Comparison of ENCODE assay signal across 18 cellular contexts in the genomic region with DNA sequence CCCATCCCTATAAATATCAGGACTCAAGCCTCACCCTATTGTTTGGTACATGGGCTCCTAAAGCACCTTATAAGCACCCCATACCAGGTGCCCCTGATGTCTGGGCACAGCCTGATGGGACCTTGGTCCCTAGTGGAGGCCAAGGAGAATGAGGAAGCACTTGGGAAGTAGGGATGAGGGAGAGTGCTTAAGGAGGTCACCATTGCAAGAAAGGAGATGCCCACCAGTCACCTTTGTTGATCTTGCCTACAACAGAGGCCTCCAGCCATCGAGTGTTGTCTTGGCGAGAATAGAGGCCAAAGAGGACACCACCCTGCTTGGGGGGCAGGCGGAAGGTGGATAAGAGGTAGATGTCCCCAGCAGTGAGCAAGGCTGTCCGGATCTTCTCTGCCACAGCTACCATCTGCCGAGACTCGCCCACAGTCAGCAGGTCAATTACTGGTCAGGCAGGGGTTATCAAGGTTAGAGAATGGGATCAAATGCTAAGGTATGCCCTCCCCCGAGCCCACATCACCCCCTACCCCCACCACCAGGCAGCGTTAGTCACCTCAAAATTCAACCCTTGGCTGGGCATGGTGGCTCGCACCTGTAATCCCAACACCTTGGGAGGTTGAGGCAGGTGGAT. TPM values are rescaled to one million over a fixed set of nuclear protein-coding genes. Genes with fewer than 3 reads are reported as not detected.
DNase-seq lines count a peak whose midpoint lies in the region; ATAC-seq and TF ChIP-seq lines count a peak whose summit lies in the region.
"Had no signal": no experiment of that assay in that cellular context is flagged by ENCODE, and none has a peak within 500 bp of the region (broad histone marks: within the 10 kb centered on the region; RNA-seq: fewer than 3 reads in every experiment).

No MANE protein-coding gene starts in this region.

- no peak overlapping the region for H3K27ac ChIP-seq in IMR-90 (ENCODE audit: insufficient read depth, low read length)
- H3K27ac ChIP-seq in ectodermal cell (ENCODE audit: insufficient read depth, low read depth, low read length, poor library complexity, severe bottlenecking), result peak overlapping the region; percentile 2
- peak overlapping the region; percentile 97 to 100 for H3K27ac ChIP-seq in thoracic aorta
- H3K27ac ChIP-seq in colonic mucosa, result no peak overlapping the region
- H3K27ac ChIP-seq: PC-9 had no signal

- no peaks in the 10 kb centered on the region for H4K20me1 ChIP-seq in IMR-90 (ENCODE audit: insufficient read depth, low read length)

- TF ChIP-seq RAD21 in IMR-90 (IDR thresholded peaks at IDR 0.05; ENCODE audit: low read length), result no peak

- CTCF ChIA-PET in IMR-90 (lab: Yijun Ruan, JAX), result interaction anchor here (0.6 to 1.3 kb wide), 2 partner anchors 19 to 85 kb away, joined by 4 to 18 read pairs; no protein-coding TSS in a partner anchor

- no peaks in the 10 kb centered on the region for H3K9me3 Mint-ChIP-seq in nephron progenitor cell
- H3K9me3 Mint-ChIP-seq: H9; natural killer cell treated with Interleukin-12 subunit alpha and Interleukin-12 subunit beta and Interleukin-15 and Interleukin-18, amount 100 ng/mL, for 72 hours had no signal

- no peak overlapping the region for H3K56ac ChIP-seq in IMR-90 (ENCODE audit: extremely low read depth, insufficient read depth, low read length)

- H3K23ac ChIP-seq in IMR-90 (ENCODE audit: low read depth, low read length), result no peak overlapping the region

- H3K9ac ChIP-seq in IMR-90 (ENCODE audit: low read depth, low read length) (no peak overlapping the region), colonic mucosa (ENCODE audit: low read depth in 2 of 2, low read length in 2 of 2) (no peak overlapping the region)

- no peak overlapping the region for H3K4ac ChIP-seq in IMR-90 (ENCODE audit: low read depth, low read length)

- BruUV-seq in IMR-90 (replicated peaks; lab: Mats Ljungman, UMichigan), result no TSS peak

- H3K36me3 ChIP-seq in IMR-90 (ENCODE audit: control insufficient read depth, insufficient read depth, low read length) (peaks cover 7% of the 10 kb centered on the region; the same call in 1 of the 2 replicates), ectodermal cell (ENCODE audit: control insufficient read depth, insufficient read depth, low read length) (peaks cover 17% of the 10 kb centered on the region), thoracic aorta (no peaks in the 10 kb centered on the region), colonic mucosa (no peaks in the 10 kb centered on the region)
- H3K36me3 ChIP-seq: transverse colon had no signal

- H3K14ac ChIP-seq in IMR-90 (replicated peaks; ENCODE audit: low read depth, low read length), result no peak overlapping the region

- H2BK20ac ChIP-seq in IMR-90 (ENCODE audit: low read depth, low read length), result no peak overlapping the region

- H2AK9ac ChIP-seq in IMR-90 (replicated peaks; ENCODE audit: low read depth, low read length, poor library complexity), result no peak overlapping the region

- no CpG with 5 or more reads among the region's 9 CpGs for WGBS in IMR-90 (ENCODE audit: extremely low coverage in 2 of 2, insufficient read length in 1 of 2), 2 experiments
- 82 to 85% methylated on average over 9 of the region's 9 CpGs for WGBS in ectodermal cell, 2 experiments

- no peak overlapping the region for H3K18ac ChIP-seq in IMR-90 (ENCODE audit: low read depth, low read length)

- H3K27me3 ChIP-seq in IMR-90 (ENCODE audit: control insufficient read depth, insufficient read depth, low read length) (no peaks in the 10 kb centered on the region), ectodermal cell (ENCODE audit: control insufficient read depth, insufficient read depth, low read length, poor library complexity, severe bottlenecking) (no peaks in the 10 kb centered on the region), thoracic aorta (replicated peaks; ENCODE audit: insufficient read depth) (no peaks in the 10 kb centered on the region), colonic mucosa (no peaks in the 10 kb centered on the region)
- H3K27me3 ChIP-seq: BE2C, right atrium auricular region, stomach, transverse colon had no signal

- H3K4me3 Mint-ChIP-seq in nephron progenitor cell, result peak overlapping the region; percentile 47

- no peak overlapping the region for H3K4me2 ChIP-seq in IMR-90 (ENCODE audit: low read depth, low read length)

- no peak overlapping the region for H4K8ac ChIP-seq in IMR-90 (ENCODE audit: low read depth in 2 of 2, low read length in 2 of 2)

- no peak overlapping the region for H3K27ac Mint-ChIP-seq in nephron progenitor cell

- peak overlapping the region; percentile 38 for H2AK5ac ChIP-seq in IMR-90 (ENCODE audit: low read depth, low read length)

- peaks cover 39% of the 10 kb centered on the region for H3K4me1 Mint-ChIP-seq in nephron progenitor cell

- DNase-seq in IMR-90 (no peak), nephron progenitor cell (no peak), thoracic aorta (ENCODE audit: low spot score) (no peak), HuH-7.5 (ENCODE audit: low spot score) (no peak), NOMO-1 treated with dmso at 0.1 percent for 144 hours (lab: John Stamatoyannopoulos, UW; ENCODE audit: unreplicated experiment) (no peak), colonic mucosa (no peak)

- H3K4me3 ChIP-seq in IMR-90 (ENCODE audit: insufficient read depth, low read depth, low read length) (no peak overlapping the region), ectodermal cell (ENCODE audit: insufficient read depth, low read depth, low read length) (no peak overlapping the region), thoracic aorta (no peak overlapping the region), colonic mucosa (no peak overlapping the region)
- H3K4me3 ChIP-seq: GM12878, lung, PC-9 had no signal

- H3K4me1 ChIP-seq in IMR-90 (ENCODE audit: control insufficient read depth, insufficient read depth, low read length) (peaks cover 15% of the 10 kb centered on the region), ectodermal cell (ENCODE audit: control insufficient read depth, insufficient read depth, low read length) (peaks cover 23% of the 10 kb centered on the region), thoracic aorta (ENCODE audit: control insufficient read depth in 1 of 2, low read depth in 2 of 2) (peaks cover 18 to 36% of the 10 kb centered on the region in 2 donors), colonic mucosa (peaks cover 13% of the 10 kb centered on the region)

- no peak overlapping the region for H2BK5ac ChIP-seq in IMR-90 (ENCODE audit: low read depth, low read length, poor library complexity, severe bottlenecking)

- no peak for ATAC-seq in IMR-90 (ENCODE audit: low read depth)
- ATAC-seq in thoracic aorta (ENCODE audit: insufficient number of reproducible peaks, low FRiP score, low read depth), result no peak
- ATAC-seq in HG03039 (IDR thresholded peaks at IDR 0.05; ENCODE audit: unreplicated experiment), result no peak

- H4K5ac ChIP-seq in IMR-90 (ENCODE audit: low read depth, low read length), result no peak overlapping the region

- intact Hi-C loops in IMR-90 (cut with micrococcal nuclease), result loop anchor here (10.0 kb wide), 2 partner anchors 119 to 389 kb away; partner anchors contain the start of gene RUSC1
- intact Hi-C loops in colonic mucosa (cut with DNase I), result no loop called here

- peaks cover 5% of the 10 kb centered on the region for H3K36me3 Mint-ChIP-seq in nephron progenitor cell (ENCODE audit: low read depth)
- H3K36me3 Mint-ChIP-seq: activated naive CD8-positive, alpha-beta T cell; natural killer cell treated with Interleukin-12 subunit alpha and Interleukin-12 subunit beta and Interleukin-15 and Interleukin-18, amount 100 ng/mL, for 72 hours had no signal

- in situ Hi-C loops in IMR-90 (cut with MboI; ENCODE audit: low sequenced_read_pairs), result no loop called here

- H2BK15ac ChIP-seq in IMR-90 (ENCODE audit: low read depth, low read length), result no peak overlapping the region

- H3K9me1 ChIP-seq in IMR-90 (ENCODE audit: insufficient read depth, low read length), result peaks cover 6% of the 10 kb centered on the region; the same call in 1 of the 2 replicates

- no peak overlapping the region for H4K91ac ChIP-seq in IMR-90 (ENCODE audit: insufficient read depth, low read depth, low read length)

- no peak overlapping the region for H2AFZ ChIP-seq in IMR-90 (replicated peaks; ENCODE audit: low read length, poor library complexity)
- H2AFZ ChIP-seq: PC-9 had no signal

- TF ChIP-seq CTCF in IMR-90 (conservative IDR thresholded peaks at IDR 0.05; ENCODE audit: low read depth, low read length) (no peak), nephron progenitor cell (IDR thresholded peaks at IDR 0.05) (no peak), thoracic aorta (IDR thresholded peaks at IDR 0.05) (no peak), colonic mucosa (IDR thresholded peaks at IDR 0.05) (no peak)

- peaks cover 13 to 24% of the 10 kb centered on the region in 2 experiments for H3K79me1 ChIP-seq in IMR-90 (ENCODE audit: low read depth in 1 of 2, low read length in 2 of 2)

- no peak for TF ChIP-seq POLR2A in IMR-90 (IDR thresholded peaks at IDR 0.05; ENCODE audit: low read depth, low read length)

- H3K9me3 ChIP-seq in IMR-90 (ENCODE audit: control insufficient read depth, insufficient read depth, low read length), result no peaks in the 10 kb centered on the region
- H3K9me3 ChIP-seq in ectodermal cell (ENCODE audit: control insufficient read depth, low read length), result no peaks in the 10 kb centered on the region
- H3K9me3 ChIP-seq in thoracic aorta, result no peaks in the 10 kb centered on the region
- H3K9me3 ChIP-seq in colonic mucosa, result no peaks in the 10 kb centered on the region
- H3K9me3 ChIP-seq: BE2C, right atrium auricular region, stomach, transverse colon had no signal

- H3K27me3 Mint-ChIP-seq in nephron progenitor cell (ENCODE audit: low read depth, poor library complexity), result no peaks in the 10 kb centered on the region
- H3K27me3 Mint-ChIP-seq: activated naive CD8-positive, alpha-beta T cell; natural killer cell treated with Interleukin-12 subunit alpha and Interleukin-12 subunit beta and Interleukin-15 and Interleukin-18, amount 100 ng/mL, for 72 hours had no signal

- POLR2A ChIA-PET in IMR-90 (lab: Charles Lee; ENCODE audit: unreplicated experiment), result no interaction called here

- H2BK120ac ChIP-seq in IMR-90 (ENCODE audit: low read depth, low read length), result no peak overlapping the region

- dilution Hi-C loops in IMR-90 (cut with HindIII; ENCODE audit: low sequenced_read_pairs, unreplicated experiment), result no loop called here

RNA-seq across cellular contexts. Expression of gene THBS3, which starts 1.6 kb away (rescaled TPM):
- total RNA-seq in IMR-90 (2012; rRNA removed) (13.1 and 15.1 TPM in 2 replicates), thoracic aorta (10 to 100 TPM; 45.3 to 81.6 TPM), colonic mucosa (10 to 100 TPM; 12.2 to 16.0 TPM)
- polyA plus RNA-seq in IMR-90 (2012; rRNA removed), result 28.3 and 30.4 TPM in 2 replicates
- 10.9 and 18.2 TPM in 2 replicates for polyA plus RNA-seq in IMR-90 (2012; cell fraction: cytosol; rRNA removed)
- polyA plus RNA-seq in IMR-90 (2012; cell fraction: nucleus; rRNA removed; ENCODE audit: low replicate concordance), result 178 and 204 TPM in 2 replicates
- polyA plus RNA-seq in ectodermal cell (2013, experiment 1 of 4), result 56.6 TPM
- polyA plus RNA-seq in ectodermal cell (2013, experiment 2 of 4), result 55.5 TPM
- polyA plus RNA-seq in ectodermal cell (2013, experiment 3 of 4), result 46.8 TPM
- 51.5 TPM for polyA plus RNA-seq in ectodermal cell (2013, experiment 4 of 4)

RNA-seq across cellular contexts. Expression of gene MTX1, which starts 2.4 kb away (rescaled TPM):
- total RNA-seq in IMR-90 (2012; rRNA removed) (51.4 and 67.2 TPM in 2 replicates), thoracic aorta (10 to 100 TPM; 21.7 to 22.9 TPM), colonic mucosa (10 to 100 TPM; 37.5 to 55.8 TPM)
- polyA plus RNA-seq in IMR-90 (2012; rRNA removed), result 73.7 and 73.9 TPM in 2 replicates
- 58.0 and 97.7 TPM in 2 replicates for polyA plus RNA-seq in IMR-90 (2012; cell fraction: cytosol; rRNA removed)
- polyA plus RNA-seq in IMR-90 (2012; cell fraction: nucleus; rRNA removed; ENCODE audit: low replicate concordance), result 36.9 and 80.4 TPM in 2 replicates
- 43.3 TPM for polyA plus RNA-seq in ectodermal cell (2013, experiment 1 of 4)
- 44.2 TPM for polyA plus RNA-seq in ectodermal cell (2013, experiment 2 of 4)
- polyA plus RNA-seq in ectodermal cell (2013, experiment 3 of 4), result 32.1 TPM
- 36.1 TPM for polyA plus RNA-seq in ectodermal cell (2013, experiment 4 of 4)

RNA-seq across cellular contexts. Expression of gene TRIM46, which starts 32.4 kb away (rescaled TPM):
- total RNA-seq in IMR-90 (2012; rRNA removed) (2.3 and 2.5 TPM in 2 replicates), thoracic aorta (1 to 10 TPM; 2.7 to 5.8 TPM), colonic mucosa (under 1 TPM; 0.10 to 0.19 TPM)
- polyA plus RNA-seq in IMR-90 (2012; rRNA removed), result 6.2 and 6.9 TPM in 2 replicates
- polyA plus RNA-seq in IMR-90 (2012; cell fraction: cytosol; rRNA removed), result 4.3 and 5.5 TPM in 2 replicates
- 26.2 and 56.7 TPM in 2 replicates for polyA plus RNA-seq in IMR-90 (2012; cell fraction: nucleus; rRNA removed; ENCODE audit: low replicate concordance)
- polyA plus RNA-seq in ectodermal cell (2013, experiment 1 of 4), result 13.7 TPM
- 15.0 TPM for polyA plus RNA-seq in ectodermal cell (2013, experiment 2 of 4)
- 10.9 TPM for polyA plus RNA-seq in ectodermal cell (2013, experiment 3 of 4)
- 12.3 TPM for polyA plus RNA-seq in ectodermal cell (2013, experiment 4 of 4)

RNA-seq across cellular contexts. Expression of gene KRTCAP2, which starts 33.0 kb away (rescaled TPM):
- 76.1 and 76.7 TPM in 2 replicates for total RNA-seq in IMR-90 (2012; rRNA removed)
- 189 and 232 TPM in 2 replicates for polyA plus RNA-seq in IMR-90 (2012; rRNA removed)
- 399 and 412 TPM in 2 replicates for polyA plus RNA-seq in IMR-90 (2012; cell fraction: cytosol; rRNA removed)
- 167 and 203 TPM in 2 replicates for polyA plus RNA-seq in IMR-90 (2012; cell fraction: nucleus; rRNA removed; ENCODE audit: low replicate concordance)
- polyA plus RNA-seq in ectodermal cell (2013, experiment 1 of 4), result 127 TPM
- 122 TPM for polyA plus RNA-seq in ectodermal cell (2013, experiment 2 of 4)
- 136 TPM for polyA plus RNA-seq in ectodermal cell (2013, experiment 3 of 4)
- 141 TPM for polyA plus RNA-seq in ectodermal cell (2013, experiment 4 of 4)
- total RNA-seq in thoracic aorta, result 100 to 1,000 TPM; 106 to 112 TPM
- 100 to 1,000 TPM; 140 to 172 TPM for total RNA-seq in colonic mucosa

RNA-seq across cellular contexts. Expression of gene ENTREP3, which starts 49.2 kb away (rescaled TPM):
- total RNA-seq in IMR-90 (2012; rRNA removed) (1.4 TPM in 2 replicates), thoracic aorta (10 to 100 TPM; 14.7 to 16.1 TPM), colonic mucosa (10 to 100 TPM; 22.0 to 34.2 TPM)
- polyA plus RNA-seq in IMR-90 (2012; rRNA removed), result 23.8 and 27.9 TPM in 2 replicates
- polyA plus RNA-seq in IMR-90 (2012; cell fraction: cytosol; rRNA removed), result 29.9 and 30.1 TPM in 2 replicates
- 26.6 and 65.5 TPM in 2 replicates for polyA plus RNA-seq in IMR-90 (2012; cell fraction: nucleus; rRNA removed; ENCODE audit: low replicate concordance)
- 74.1 TPM for polyA plus RNA-seq in ectodermal cell (2013, experiment 1 of 4)
- 65.2 TPM for polyA plus RNA-seq in ectodermal cell (2013, experiment 2 of 4)
- 54.0 TPM for polyA plus RNA-seq in ectodermal cell (2013, experiment 3 of 4)
- 57.0 TPM for polyA plus RNA-seq in ectodermal cell (2013, experiment 4 of 4)

Comparison
In these comparisons a context has a peak if more than half of its experiments do, and no peak if none do; other contexts are left out.
1. H3K27ac ChIP-seq: peak in ectodermal cell (single experiment) and thoracic aorta (2 of 2); none in IMR-90 (single experiment) and colonic mucosa (single experiment).